ENCODE assay signal across 33 cellular contexts in genomic region chr4:183816077-183816476, GRCh38.
"Had no signal": no experiment of that assay in that cellular context is flagged by ENCODE, and none has a peak within 500 bp of the region (broad histone marks: within the 10 kb centered on the region; RNA-seq: fewer than 3 reads in every experiment).

No MANE protein-coding gene starts in this region.

- H3K4me1 ChIP-seq: adrenal gland, ascending aorta, breast epithelium had no signal

- DNase-seq: activated effector memory CD4-positive, alpha-beta T cell treated with anti-CD3 and anti-CD28 coated beads, Interleukin-2, amount 50 U/mL, for 16 hours; activated effector memory CD4-positive, alpha-beta T cell treated with Interleukin-2 at 50 U/mL for 16 hours; activated gamma-delta T cell; activated gamma-delta T cell treated with Interleukin-2 at 50 U/mL for 16 hours; activated naive CD4-positive, alpha-beta T cell; activated naive CD4-positive, alpha-beta T cell treated with anti-CD3 and anti-CD28 coated beads for 36 hours; activated naive CD4-positive, alpha-beta T cell treated with anti-CD3 and anti-CD28 coated beads, Interleukin-2, amount 10 ng/mL, durations not matched to agents 7 days and 5 days; activated naive CD4-positive, alpha-beta T cell treated with anti-CD3 and anti-CD28 coated beads, Interleukin-2, amount 50 U/mL, for 16 hours; activated naive CD8-positive, alpha-beta T cell treated with anti-CD3 and anti-CD28 coated beads for 36 hours; activated naive CD8-positive, alpha-beta T cell treated with anti-CD3 and anti-CD28 coated beads, Interleukin-2, amount 10 ng/mL, durations not matched to agents 7 days and 5 days; activated naive CD8-positive, alpha-beta T cell treated with anti-CD3 and anti-CD28 coated beads, Interleukin-2, amount 50 U/mL, for 24 hours; activated T-cell treated with anti-CD3 and anti-CD28 coated beads, Interleukin-2, amount 50 U/mL, for 24 hours; activated T-cell treated with anti-CD3 and anti-CD28 coated beads, Interleukin-2, amount 50 U/mL, for 4 hours; activated T-cell treated with anti-CD3 and anti-CD28 coated beads, Interleukin-2, amount 50 U/mL, for 48 hours; activated T-cell treated with anti-CD3 and anti-CD28 coated beads, Interleukin-2, amount 50 U/mL, for 72 hours; adrenal gland; amniotic stem cell; amygdala; anterior cingulate cortex; aorta; body of pancreas; brain microvascular endothelial cell; caudate nucleus; central memory CD4-positive, alpha-beta T cell; cerebellar nuclear complex had no signal

- H3K27me3 ChIP-seq: adrenal gland, ascending aorta, body of pancreas, brain microvascular endothelial cell, breast epithelium, cardiac muscle cell had no signal

- H3K36me3 ChIP-seq: adrenal gland, ascending aorta, brain microvascular endothelial cell, breast epithelium, cardiac muscle cell had no signal

- H3K9me3 ChIP-seq: adrenal gland, ascending aorta, body of pancreas, breast epithelium had no signal

- FAIRE-seq: astrocyte, bronchial epithelial cell, colon had no signal

- ATAC-seq: activated naive CD4-positive, alpha-beta T cell treated with anti-CD3 and anti-CD28 coated beads, Interleukin-2, amount 50 U/mL, for 72 hours; activated naive CD8-positive, alpha-beta T cell treated with anti-CD3 and anti-CD28 coated beads, Interleukin-2, amount 50 U/mL, for 24 hours; activated T-cell treated with anti-CD3 and anti-CD28 coated beads, Interleukin-2, amount 50 U/mL, for 4 hours; activated T-cell treated with anti-CD3 and anti-CD28 coated beads, Interleukin-2, amount 50 U/mL, for 72 hours; activated T-helper 17 cell treated with anti-CD3 and anti-CD28 coated beads, Interleukin-2, amount 50 U/mL, for 72 hours; body of pancreas had no signal

- H3K27ac ChIP-seq: adrenal gland, ascending aorta, body of pancreas, brain microvascular endothelial cell, breast epithelium, cardiac muscle cell had no signal

- H3K4me3 ChIP-seq: adrenal gland, ascending aorta, body of pancreas, breast epithelium, cardiac muscle cell had no signal
